Comparison of ENCODE assay signal across 9 cellular contexts in genomic region chr7:131104611-131105293, GRCh38.
DNase-seq lines count a peak whose midpoint lies in the region; ATAC-seq, FAIRE-seq and TF ChIP-seq lines count a peak whose summit lies in the region.
"Had no signal": no experiment of that assay in that cellular context is flagged by ENCODE, and none has a peak within 500 bp of the region (broad histone marks: within the 10 kb centered on the region; RNA-seq: fewer than 3 reads in every experiment).

No MANE protein-coding gene starts in this region.

- TF ChIP-seq CTCF in heart right ventricle (IDR thresholded peaks at IDR 0.05) (no peak), MCF 10A (IDR thresholded peaks at IDR 0.05; ENCODE audit: unreplicated experiment) (no peak), mesothelial cell of epicardium (IDR thresholded peaks at IDR 0.05; ENCODE audit: unreplicated experiment) (no peak)

- POLR2A ChIA-PET in MCF 10A (lab: Yijun Ruan, JAX), result interaction anchor here (0.6 to 7.6 kb wide), 12 partner anchors 18 to 899 kb away, joined by 3 to 139 read pairs (median 3); partner anchors contain the start of gene MKLN1

- H3K4me3 ChIP-seq in heart right ventricle, result peak overlapping the region in 9 of 10 donors; percentile 39 to 95 (median 79)
- peak overlapping the region in 1 of 2 donors; percentile 87 for H3K4me3 ChIP-seq in aorta (ENCODE audit: low read length in 2 of 2)

- no TSS peak for BruUV-seq in MCF 10A (replicated peaks; lab: Mats Ljungman, UMichigan)

- H3K9me3 ChIP-seq in heart right ventricle, result no peaks in the 10 kb centered on the region
- H3K9me3 ChIP-seq in aorta (ENCODE audit: control insufficient read depth, low read length), result no peaks in the 10 kb centered on the region

- peaks cover 34% of the 10 kb centered on the region for H3K4me1 Mint-ChIP-seq in MCF 10A (ENCODE audit: insufficient read depth, unreplicated experiment)
- H3K4me1 Mint-ChIP-seq in mesothelial cell of epicardium, result peaks cover 28% of the 10 kb centered on the region

- H3K27ac ChIP-seq in heart right ventricle (peak overlapping the region in 8 of 10 donors; percentile 70 to 99 (median 90)), aorta (ENCODE audit: low read depth in 1 of 2, low read length in 2 of 2) (peak overlapping the region; percentile 30 to 65)
- H3K27ac ChIP-seq: HL-60 had no signal

- H3K36me3 ChIP-seq in heart right ventricle (peaks cover 0 to 41% (median 0%) of the 10 kb centered on the region in 9 donors), aorta (ENCODE audit: control insufficient read depth in 1 of 2, insufficient read depth in 2 of 2, low read length in 1 of 2) (no peaks in the 10 kb centered on the region)

- H3K4me1 ChIP-seq in heart right ventricle (peaks cover 0 to 73% (median 62%) of the 10 kb centered on the region in 9 donors), aorta (ENCODE audit: control insufficient read depth in 1 of 2, insufficient read depth in 2 of 2, low read length in 2 of 2) (peaks cover 2 to 4% of the 10 kb centered on the region in 2 donors)

- H3K27me3 ChIP-seq in heart right ventricle (no peaks in the 10 kb centered on the region), aorta (ENCODE audit: control insufficient read depth in 1 of 2, insufficient read depth in 2 of 2, low read length in 1 of 2) (no peaks in the 10 kb centered on the region)

- DNase-seq in heart right ventricle, result no peak
- no peak for DNase-seq in Right ventricle myocardium inferior (ENCODE audit: missing footprints)
- DNase-seq in MCF 10A (ENCODE audit: unreplicated experiment), result no peak
- DNase-seq in mesothelial cell of epicardium (ENCODE audit: low spot score in 2 of 2, unreplicated experiment in 2 of 2), result no peak
- no peak for DNase-seq in aorta
- DNase-seq in HTR-8/SVneo (ENCODE audit: insufficient read length, low spot score), result no peak

- peaks cover 56% of the 10 kb centered on the region for H3K36me3 Mint-ChIP-seq in MCF 10A (ENCODE audit: insufficient read depth, unreplicated experiment)
- H3K36me3 Mint-ChIP-seq in mesothelial cell of epicardium, result no peaks in the 10 kb centered on the region

- FAIRE-seq in HTR-8/SVneo (lab: Jason Lieb, UNC), result no peak

- 56 to 77% methylated on average over 12 of the region's 12 CpGs for WGBS in heart right ventricle, 2 donors
- 50 to 57% methylated on average over 12 of the region's 12 CpGs for WGBS in aorta, 2 donors

- ATAC-seq in heart right ventricle (no peak), Right ventricle myocardium inferior (no peak), aorta (ENCODE audit: low FRiP score) (no peak), GM21529 (IDR thresholded peaks at IDR 0.05; ENCODE audit: unreplicated experiment) (no peak), HG02798 (IDR thresholded peaks at IDR 0.05; ENCODE audit: poor library complexity, unreplicated experiment) (no peak)

- CTCF ChIA-PET in MCF 10A (lab: Yijun Ruan, JAX), result interaction anchor here (0.5 to 1.6 kb wide), 5 partner anchors 43 to 791 kb away, joined by 3 to 6 read pairs (median 4); no protein-coding TSS in a partner anchor

- H3K27me3 Mint-ChIP-seq in MCF 10A (ENCODE audit: insufficient read depth, unreplicated experiment) (no peaks in the 10 kb centered on the region), mesothelial cell of epicardium (ENCODE audit: low read depth) (peaks cover 52% of the 10 kb centered on the region)

- H3K27ac Mint-ChIP-seq in MCF 10A (ENCODE audit: low read depth, unreplicated experiment) (peak overlapping the region; percentile 28), mesothelial cell of epicardium (no peak overlapping the region)

- peak overlapping the region; percentile 75 for H3K4me3 Mint-ChIP-seq in MCF 10A (ENCODE audit: unreplicated experiment)
- peak overlapping the region; percentile 72 for H3K4me3 Mint-ChIP-seq in mesothelial cell of epicardium

- intact Hi-C loops in heart right ventricle (cut with DNase I), result loop anchor here in 5 of 10 donors (5.0 to 10.0 kb wide), 7 partner anchors 32 to 323 kb away; partner anchors contain the start of gene MKLN1 (in 1 of the 5)
- intact Hi-C loops in Right ventricle myocardium inferior (cut with DNase I), result loop anchor here (2.0 to 5.0 kb wide), 4 partner anchors 32 to 323 kb away; no protein-coding TSS in a partner anchor
- intact Hi-C loops in MCF 10A (cut with micrococcal nuclease), result loop anchor here (10.0 kb wide), 1 partner anchor 60 kb away; no protein-coding TSS in a partner anchor
- intact Hi-C loops in aorta (cut with DNase I), result loop anchor here in 1 of 2 donors (5.0 to 10.0 kb wide), 3 partner anchors 32 to 320 kb away; no protein-coding TSS in a partner anchor

- H3K9me3 Mint-ChIP-seq in MCF 10A (ENCODE audit: unreplicated experiment) (no peaks in the 10 kb centered on the region), mesothelial cell of epicardium (no peaks in the 10 kb centered on the region)
